Comparison of ENCODE assay signal across 17 cellular contexts in genomic region chr18:8479826-8480225, GRCh38.
DNase-seq lines count a peak whose midpoint lies in the region; ATAC-seq and TF ChIP-seq lines count a peak whose summit lies in the region.
"Had no signal": no experiment of that assay in that cellular context is flagged by ENCODE, and none has a peak within 500 bp of the region (broad histone marks: within the 10 kb centered on the region; RNA-seq: fewer than 3 reads in every experiment).

No MANE protein-coding gene starts in this region.

- H3K27me3 ChIP-seq in right cardiac atrium (ENCODE audit: control insufficient read depth, insufficient read depth) (no peaks in the 10 kb centered on the region), PC-3 (ENCODE audit: low read length) (no peaks in the 10 kb centered on the region)
- H3K27me3 ChIP-seq: BE2C; BLaER1 treated with 17β-estradiol and CSF1 and Interleukin-3, amounts not matched to agents 10 nM and 100 nM had no signal

- no peak for ATAC-seq in Right ventricle myocardium inferior
- ATAC-seq in right cardiac atrium: no peak
- ATAC-seq in PC-3: no peak
- no peak for ATAC-seq in GM18498 (IDR thresholded peaks at IDR 0.05; ENCODE audit: unreplicated experiment)

- POLR2A ChIA-PET in PC-3 (lab: Charles Lee; ENCODE audit: unreplicated experiment): no interaction called here

- H3K27me3 Mint-ChIP-seq in neural crest cell (ENCODE audit: low read depth): peaks cover 12% of the 10 kb centered on the region

- no peak for TF ChIP-seq CTCF in PC-3 (conservative IDR thresholded peaks at IDR 0.05; ENCODE audit: low read depth, low read length)
- no peak for TF ChIP-seq CTCF in neural crest cell (conservative IDR thresholded peaks at IDR 0.05)

- H3K27ac Mint-ChIP-seq in neural crest cell (ENCODE audit: unreplicated experiment): peak overlapping the region; percentile 53
- H3K27ac Mint-ChIP-seq: CD4-positive, alpha-beta T cell; CD8-positive, alpha-beta memory T cell; H9 had no signal

- no peaks in the 10 kb centered on the region for H4K20me1 ChIP-seq in PC-3 (ENCODE audit: low read length)
- H4K20me1 ChIP-seq: BLaER1 treated with 17β-estradiol and CSF1 and Interleukin-3, amounts not matched to agents 10 nM and 100 nM had no signal

- H3K4me1 ChIP-seq in right cardiac atrium (ENCODE audit: control insufficient read depth, insufficient read depth, low read length): no peaks in the 10 kb centered on the region
- H3K4me1 ChIP-seq in PC-3 (ENCODE audit: insufficient read depth, low read length): no peaks in the 10 kb centered on the region
- H3K4me1 ChIP-seq: A549; BE2C; BLaER1 treated with 17β-estradiol and CSF1 and Interleukin-3, amounts not matched to agents 10 nM and 100 nM had no signal

- DNase-seq in Right ventricle myocardium inferior (ENCODE audit: missing footprints) (peak; percentile 72), right cardiac atrium (no peak), PC-3 (no peak), left kidney (ENCODE audit: low read depth, low spot score) (peak; percentile 53), neural crest cell (ENCODE audit: low read depth, low spot score) (no peak), GM19240 (ENCODE audit: insufficient read length, low spot score) (no peak)
- DNase-seq: CD4-positive, alpha-beta T cell; CD8-positive, alpha-beta memory T cell; DMS79; GDM1 had no signal

- no peaks in the 10 kb centered on the region for H3K36me3 Mint-ChIP-seq in neural crest cell (ENCODE audit: low read depth)
- H3K36me3 Mint-ChIP-seq: CD14-positive monocyte; CD8-positive, alpha-beta memory T cell had no signal

- H3K27ac ChIP-seq in right cardiac atrium (ENCODE audit: low read length) (no peak overlapping the region), PC-3 (ENCODE audit: low read length) (no peak overlapping the region)
- H3K27ac ChIP-seq: BLaER1 treated with 17β-estradiol and CSF1 and Interleukin-3, amounts not matched to agents 10 nM and 100 nM had no signal

- CTCF ChIA-PET in PC-3 (lab: Charles Lee): interaction anchor here (1.7 to 2.1 kb wide), 2 partner anchors 690 to 1207 kb away, joined by 11 to 14 read pairs; no protein-coding TSS in a partner anchor

- H3K9me3 ChIP-seq in right cardiac atrium (ENCODE audit: control insufficient read depth, low read length) (no peaks in the 10 kb centered on the region), PC-3 (ENCODE audit: low read length) (no peaks in the 10 kb centered on the region)
- H3K9me3 ChIP-seq: A549; BE2C; BLaER1 treated with 17β-estradiol and CSF1 and Interleukin-3, amounts not matched to agents 10 nM and 100 nM had no signal

- peaks cover 3% of the 10 kb centered on the region for H3K4me1 Mint-ChIP-seq in neural crest cell
- H3K4me1 Mint-ChIP-seq: CD14-positive monocyte had no signal

- BruUV-seq in PC-3 (replicated peaks; lab: Mats Ljungman, UMichigan): no TSS peak

- H3K9ac ChIP-seq in PC-3 (ENCODE audit: low read length): no peak overlapping the region

- no peaks in the 10 kb centered on the region for H3K9me3 Mint-ChIP-seq in neural crest cell
- H3K9me3 Mint-ChIP-seq: CD4-positive, alpha-beta T cell; H9 had no signal

- 0 out of 2 replicates have a peak overlapping the region, but pooled peaks have one; percentile 77 for H2AFZ ChIP-seq in PC-3 (ENCODE audit: low read length)

- WGBS in right cardiac atrium: 83% methylated on average over 16 of the region's 16 CpGs

- no peaks in the 10 kb centered on the region for H3F3A ChIP-seq in PC-3 (ENCODE audit: low read length, unreplicated experiment)

- H3K4me3 ChIP-seq in right cardiac atrium (ENCODE audit: low read length): no peak overlapping the region
- no peak overlapping the region for H3K4me3 ChIP-seq in PC-3 (ENCODE audit: low read length)
- H3K4me3 ChIP-seq: A549; BLaER1 treated with 17β-estradiol and CSF1 and Interleukin-3, amounts not matched to agents 10 nM and 100 nM; GM12878 had no signal

- no peak overlapping the region for H3K4me3 Mint-ChIP-seq in neural crest cell
- H3K4me3 Mint-ChIP-seq: CD14-positive monocyte; CD4-positive, alpha-beta T cell; CD8-positive, alpha-beta memory T cell; H9 had no signal

- H3K9me2 ChIP-seq in PC-3 (replicated peaks; ENCODE audit: low read length): no peaks in the 10 kb centered on the region

- no peaks in the 10 kb centered on the region for H3K79me2 ChIP-seq in PC-3 (ENCODE audit: low read length)

- intact Hi-C loops in Right ventricle myocardium inferior (cut with DNase I) (loop anchor here (1.0 to 10.0 kb wide), 3 partner anchors 915 to 1258 kb away; partner anchors contain the start of gene PTPRM), right cardiac atrium (cut with DNase I) (loop anchor here in 3 of 4 donors (5.0 to 10.0 kb wide), 4 partner anchors 65 to 1208 kb away; no protein-coding TSS in a partner anchor), PC-3 (cut with micrococcal nuclease) (loop anchor here (1.0 to 10.0 kb wide), 7 partner anchors 93 to 1259 kb away; no protein-coding TSS in a partner anchor)

- H3K36me3 ChIP-seq in PC-3 (ENCODE audit: low read depth, low read length): no peaks in the 10 kb centered on the region
- H3K36me3 ChIP-seq: BE2C; BLaER1 treated with 17β-estradiol and CSF1 and Interleukin-3, amounts not matched to agents 10 nM and 100 nM had no signal

- H3K4me2 ChIP-seq in PC-3 (ENCODE audit: low read length): no peak overlapping the region
- H3K4me2 ChIP-seq: A549; BLaER1 treated with 17β-estradiol and CSF1 and Interleukin-3, amounts not matched to agents 10 nM and 100 nM had no signal

Comparison
In these comparisons a context has a peak if more than half of its experiments do, and no peak if none do; other contexts are left out.
1. DNase-seq: peak in Right ventricle myocardium inferior (single experiment) and left kidney (single experiment); none in right cardiac atrium (0 of 3), PC-3 (single experiment), neural crest cell (single experiment) and GM19240 (single experiment).